Comparison of ENCODE assay signal across 8 cellular contexts in the genomic region with DNA sequence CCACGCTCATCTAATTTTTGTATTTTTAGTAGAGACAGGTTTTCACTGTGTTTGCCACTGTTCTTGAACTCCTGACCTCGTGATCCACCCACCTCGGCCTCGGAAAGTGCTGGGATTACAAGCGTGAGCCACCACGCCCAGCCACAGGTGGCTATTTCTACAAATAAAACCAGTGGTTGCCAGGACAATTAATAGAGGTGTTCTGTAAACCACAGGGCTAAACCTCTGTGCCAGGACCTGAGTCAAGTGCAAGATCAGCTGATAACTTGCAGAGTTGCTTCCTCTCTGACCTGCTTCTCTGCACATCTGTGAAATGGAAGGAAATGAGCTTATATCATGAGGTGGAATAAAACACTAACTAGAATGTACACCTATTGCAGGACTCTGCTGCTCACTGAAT.
A peak's percentile ranks its signal among the peaks of the same experiment; 100 is the strongest.
DNase-seq lines count a peak whose midpoint lies in the region; ATAC-seq, FAIRE-seq and TF ChIP-seq lines count a peak whose summit lies in the region.

No MANE protein-coding gene starts in this region.

- intact Hi-C loops in CD8-positive, alpha-beta T cell (cut with DNase I, micrococcal nuclease): no loop called here
- intact Hi-C loops in PC-3 (cut with micrococcal nuclease): loop anchor here (1.0 to 5.0 kb wide), 4 partner anchors 19 to 212 kb away; partner anchors contain the start of genes ATG3 and SLC35A5
- intact Hi-C loops in endothelial cell of umbilical vein (cut with micrococcal nuclease): no loop called here
- intact Hi-C loops in ovary (cut with DNase I): no loop called here

- H3K27ac Mint-ChIP-seq in CD8-positive, alpha-beta T cell: peak overlapping the region; percentile 3

- H3K79me2 ChIP-seq in PC-3 (ENCODE audit: low read length) (no peaks in the 10 kb centered on the region), endothelial cell of umbilical vein (ENCODE audit: control insufficient read depth, insufficient read depth, low read length) (no peaks in the 10 kb centered on the region)

- FAIRE-seq in endothelial cell of umbilical vein (lab: Jason Lieb, UNC): no peak

- H3K9me3 ChIP-seq in CD8-positive, alpha-beta T cell (ENCODE audit: low read length): no peaks in the 10 kb centered on the region
- H3K9me3 ChIP-seq in PC-3 (ENCODE audit: low read length): no peaks in the 10 kb centered on the region
- H3K9me3 ChIP-seq in endothelial cell of umbilical vein (replicated peaks; ENCODE audit: control insufficient read depth, insufficient read depth, low read length): no peaks in the 10 kb centered on the region
- no peaks in the 10 kb centered on the region for H3K9me3 ChIP-seq in ovary

- no peaks in the 10 kb centered on the region for H3K4me1 ChIP-seq in CD8-positive, alpha-beta T cell (ENCODE audit: insufficient read depth, low read length)
- peaks cover 63% of the 10 kb centered on the region for H3K4me1 ChIP-seq in PC-3 (ENCODE audit: insufficient read depth, low read length)
- H3K4me1 ChIP-seq in endothelial cell of umbilical vein (ENCODE audit: control insufficient read depth, extremely low read depth, insufficient read depth, low read length): peaks cover 2% of the 10 kb centered on the region
- no peaks in the 10 kb centered on the region for H3K4me1 ChIP-seq in ovary (ENCODE audit: insufficient read depth)

- H3K9me2 ChIP-seq in PC-3 (replicated peaks; ENCODE audit: low read length): no peaks in the 10 kb centered on the region

- H3K27me3 ChIP-seq in CD8-positive, alpha-beta T cell (ENCODE audit: insufficient read depth, low read length): no peaks in the 10 kb centered on the region
- H3K27me3 ChIP-seq in PC-3 (ENCODE audit: low read length) (no peaks in the 10 kb centered on the region), endothelial cell of umbilical vein (ENCODE audit: control insufficient read depth in 2 of 2, insufficient read depth in 2 of 2, low read length in 2 of 2) (no peaks in the 10 kb centered on the region), ovary (no peaks in the 10 kb centered on the region)

- H3F3A ChIP-seq in PC-3 (ENCODE audit: low read length, unreplicated experiment): peaks cover 10% of the 10 kb centered on the region

- H3K4me2 ChIP-seq in PC-3 (ENCODE audit: low read length): peak overlapping the region; percentile 65
- no peak overlapping the region for H3K4me2 ChIP-seq in endothelial cell of umbilical vein (ENCODE audit: insufficient read depth, low read length)

- TF ChIP-seq EP300 in ovary (IDR thresholded peaks at IDR 0.05): no peak

- peak; percentile 70 for ATAC-seq in CD8-positive, alpha-beta T cell
- ATAC-seq in GM21526 (IDR thresholded peaks at IDR 0.05; ENCODE audit: low FRiP score, unreplicated experiment) (peak; percentile 55), PC-3 (peak; percentile 71), HG03196 (IDR thresholded peaks at IDR 0.05; ENCODE audit: unreplicated experiment) (no peak), GM19467 (IDR thresholded peaks at IDR 0.05; ENCODE audit: unreplicated experiment) (no peak)

- dilution Hi-C loops in endothelial cell of umbilical vein (cut with MboI; ENCODE audit: extremely low pct_ligation_motif_present, low sequenced_read_pairs): no loop called here

- WGBS in ovary, 3 donors: 78 to 86% (median 81%) methylated on average over 6 of the region's 6 CpGs

- peak in 3 of 7 experiments; percentile 5 to 37 (median 28) for DNase-seq in CD8-positive, alpha-beta T cell
- DNase-seq in PC-3 (peak; percentile 97), endothelial cell of umbilical vein (ENCODE audit: low read depth, low spot score) (no peak), SKM-1 (lab: John Stamatoyannopoulos, UW; ENCODE audit: unreplicated experiment) (no peak), ovary (no peak)

- no peak overlapping the region for H3K4me3 Mint-ChIP-seq in CD8-positive, alpha-beta T cell

- H3K9me1 ChIP-seq in endothelial cell of umbilical vein (replicated peaks; ENCODE audit: control insufficient read depth, extremely low read depth, insufficient read depth, low read length): no peaks in the 10 kb centered on the region

- CTCF ChIA-PET in CD8-positive, alpha-beta T cell (lab: Charles Lee): interaction anchor here (0.7 to 1.6 kb wide), 3 partner anchors 38 to 206 kb away, joined by 3 read pairs; no protein-coding TSS in a partner anchor
- CTCF ChIA-PET in PC-3 (lab: Charles Lee): interaction anchor here (0.7 to 2.0 kb wide), 4 partner anchors 25 to 40 kb away, joined by 4 to 18 read pairs (median 9); no protein-coding TSS in a partner anchor
- CTCF ChIA-PET in endothelial cell of umbilical vein (lab: Charles Lee): interaction anchor here (1.0 to 1.7 kb wide), 3 partner anchors 25 to 40 kb away, joined by 3 to 6 read pairs (median 4); no protein-coding TSS in a partner anchor

- H3K4me3 ChIP-seq in CD8-positive, alpha-beta T cell (ENCODE audit: low read depth, low read length): no peak overlapping the region
- H3K4me3 ChIP-seq in PC-3 (ENCODE audit: low read length) (0 out of 2 replicates have a peak overlapping the region, but pooled peaks have one; percentile 5), endothelial cell of umbilical vein (replicated peaks in 1 of 3; ENCODE audit: insufficient read depth in 1 of 3, low read depth in 1 of 3, low read length in 3 of 3) (no peak overlapping the region), ovary (no peak overlapping the region)

- BruUV-seq in PC-3 (replicated peaks; lab: Mats Ljungman, UMichigan) (no TSS peak), endothelial cell of umbilical vein (replicated peaks; lab: Mats Ljungman, UMichigan) (no TSS peak)

- no peaks in the 10 kb centered on the region for H4K20me1 ChIP-seq in PC-3 (ENCODE audit: low read length)
- no peaks in the 10 kb centered on the region for H4K20me1 ChIP-seq in endothelial cell of umbilical vein (replicated peaks; ENCODE audit: control insufficient read depth, extremely low read depth, insufficient read depth, low read length)

- POLR2A ChIA-PET in CD8-positive, alpha-beta T cell (lab: Charles Lee): interaction anchor here (1.5 kb wide), 1 partner anchor 11 kb away, joined by 3 read pairs; no protein-coding TSS in a partner anchor
- POLR2A ChIA-PET in PC-3 (lab: Charles Lee; ENCODE audit: unreplicated experiment): interaction anchor here (0.6 kb wide), 2 partner anchors 12 to 71 kb away, joined by 3 to 4 read pairs; no protein-coding TSS in a partner anchor
- POLR2A ChIA-PET in endothelial cell of umbilical vein (lab: Charles Lee): no interaction called here

- no peaks in the 10 kb centered on the region for H3K27me3 Mint-ChIP-seq in CD8-positive, alpha-beta T cell (ENCODE audit: low read depth)

- H3K27ac ChIP-seq in CD8-positive, alpha-beta T cell (ENCODE audit: low read depth, low read length): no peak overlapping the region
- H3K27ac ChIP-seq in PC-3 (ENCODE audit: low read length): peak overlapping the region; percentile 93
- H3K27ac ChIP-seq in endothelial cell of umbilical vein (ENCODE audit: insufficient read depth, low read depth, low read length): no peak overlapping the region
- no peak overlapping the region for H3K27ac ChIP-seq in ovary

- H3K36me3 ChIP-seq in CD8-positive, alpha-beta T cell (ENCODE audit: insufficient read depth, low read length): no peaks in the 10 kb centered on the region
- H3K36me3 ChIP-seq in PC-3 (ENCODE audit: low read depth, low read length) (no peaks in the 10 kb centered on the region), endothelial cell of umbilical vein (ENCODE audit: control insufficient read depth in 2 of 2, extremely low read depth in 1 of 2, insufficient read depth in 2 of 2, low read length in 2 of 2) (no peaks in the 10 kb centered on the region), ovary (no peaks in the 10 kb centered on the region)

- no peak for TF ChIP-seq POLR2A in endothelial cell of umbilical vein (IDR thresholded peaks at IDR 0.05; ENCODE audit: low read depth, low read length)
- no peak for TF ChIP-seq POLR2A in ovary (IDR thresholded peaks at IDR 0.05)

- no peak for TF ChIP-seq CTCF in CD8-positive, alpha-beta T cell (IDR thresholded peaks at IDR 0.05)
- TF ChIP-seq CTCF in PC-3 (conservative IDR thresholded peaks at IDR 0.05; ENCODE audit: low read depth, low read length) (no peak), endothelial cell of umbilical vein (IDR thresholded peaks at IDR 0.05; ENCODE audit: extremely low read depth in 1 of 2, insufficient read depth in 1 of 2, low read depth in 1 of 2, low read length in 2 of 2) (no peak), ovary (IDR thresholded peaks at IDR 0.05) (no peak)

- H3K9ac ChIP-seq in PC-3 (ENCODE audit: low read length) (peak overlapping the region; percentile 55), endothelial cell of umbilical vein (replicated peaks; ENCODE audit: extremely low read depth, insufficient read depth, low read length) (no peak overlapping the region)

- H2AFZ ChIP-seq in PC-3 (ENCODE audit: low read length) (no peak overlapping the region), endothelial cell of umbilical vein (ENCODE audit: low read depth, low read length) (no peak overlapping the region)

- no peaks in the 10 kb centered on the region for H3K36me3 Mint-ChIP-seq in CD8-positive, alpha-beta T cell

- no peaks in the 10 kb centered on the region for H3K9me3 Mint-ChIP-seq in CD8-positive, alpha-beta T cell

- peaks cover 20% of the 10 kb centered on the region for H3K4me1 Mint-ChIP-seq in CD8-positive, alpha-beta T cell (ENCODE audit: low read depth)

TF ChIP-seq in endothelial cell of umbilical vein, 7 proteins besides CTCF, POLR2A, EP300 and RAD21:
- TF ChIP-seq JUN (IDR thresholded peaks at IDR 0.05; ENCODE audit: borderline replicate concordance, insufficient read depth, insufficient read length, low read depth) (no peak), GATA2 (IDR thresholded peaks at IDR 0.05; ENCODE audit: insufficient read depth, insufficient read length, low read depth, low read length) (peak; percentile 75)
TF ChIP-seq in endothelial cell of umbilical vein: peak in this region for 1.

Comparison
In these comparisons a context has a peak if more than half of its experiments do, and no peak if none do; other contexts are left out.
1. ATAC-seq: peak in CD8-positive, alpha-beta T cell (single experiment), GM21526 (single experiment) and PC-3 (single experiment); none in HG03196 (single experiment) and GM19467 (single experiment).